1 cellular context compared by ENCODE assay signal in genomic region chr13:31627097-31627496, GRCh38.
TF ChIP-seq lines count a peak whose summit lies in the region.

No MANE protein-coding gene starts in this region.

TF ChIP-seq in SK-N-SH, 30 proteins besides CTCF, POLR2A, EP300 and RAD21 (continued from another document):
- TF ChIP-seq REST (IDR thresholded peaks at IDR 0.05; ENCODE audit: low read depth, low read length) (no peak), TCF12 (IDR thresholded peaks at IDR 0.05) (peak; percentile 75), JUND (IDR thresholded peaks at IDR 0.05) (peak; percentile 47; the same call in 1 of the 2 replicates), GATA2 (CRISPR knock-in tag; IDR thresholded peaks at IDR 0.05) (no peak)
